ENCODE assay signal across 18 cellular contexts in genomic region chr6:110748458-110748857, GRCh38.
"Had no signal": no experiment of that assay in that cellular context is flagged by ENCODE, and none has a peak within 500 bp of the region (broad histone marks: within the 10 kb centered on the region; RNA-seq: fewer than 3 reads in every experiment).

No MANE protein-coding gene starts in this region.

- H3K27me3 ChIP-seq: esophagus squamous epithelium had no signal

- H3K4me1 ChIP-seq: esophagus squamous epithelium had no signal

- DNase-seq: activated CD4-positive, alpha-beta T cell treated with anti-CD3 and anti-CD28 coated beads, Interleukin-2, amount 10 ng/mL, durations not matched to agents 7 days and 5 days; activated CD4-positive, CD25-positive, alpha-beta regulatory T cell; activated CD8-positive, alpha-beta memory T cell treated with anti-CD3 and anti-CD28 coated beads, Interleukin-2, amount 50 U/mL, for 48 hours; activated gamma-delta T cell; activated T-cell treated with anti-CD3 and anti-CD28 coated beads, Interleukin-2, amount 50 U/mL, for 72 hours; caudate nucleus; effector CD4-positive, alpha-beta T cell; esophagus squamous epithelium; foreskin fibroblast; head of caudate nucleus; mesendoderm; posterior cingulate gyrus; stimulated activated CD4-positive, alpha-beta T cell treated with anti-CD3 and anti-CD28 coated beads, Interleukin-2, amount 100 ng/mL, for 48 hours; trophoblast cell had no signal

- H3K4me3 ChIP-seq: coronary artery, esophagus squamous epithelium had no signal

- H3K27ac ChIP-seq: coronary artery, esophagus squamous epithelium had no signal

- ATAC-seq: activated naive CD4-positive, alpha-beta T cell treated with anti-CD3 and anti-CD28 coated beads, Interleukin-2, amount 50 U/mL, for 72 hours; activated T-cell treated with anti-CD3 and anti-CD28 coated beads, Interleukin-2, amount 50 U/mL, for 72 hours; natural killer cell treated with Interleukin-12 subunit alpha and Interleukin-12 subunit beta and Interleukin-15 and Interleukin-18, amount 100 ng/mL, for 72 hours; stimulated activated memory B cell treated with anti-CD40 and anti-IgM and Interleukin-4, amounts not matched to agents 10 μg/mL and 1 μg/mL and 100 μg/mL, for 72 hours had no signal
